In genomic region chr1:198936371-198937083, GRCh38 we compare ENCODE assay signal across 8 cellular contexts.
DNase-seq lines count a peak whose midpoint lies in the region; ATAC-seq, FAIRE-seq and TF ChIP-seq lines count a peak whose summit lies in the region.

No MANE protein-coding gene starts in this region.

- TF ChIP-seq EP300 in stomach (IDR thresholded peaks at IDR 0.05) = no peak

- peaks cover 27% of the 10 kb centered on the region for H3K4me1 ChIP-seq in DND-41 (ENCODE audit: insufficient read depth, low read length)
- peaks cover 4 to 9% of the 10 kb centered on the region in 2 donors for H3K4me1 ChIP-seq in kidney (ENCODE audit: control insufficient read depth in 1 of 2, insufficient read depth in 1 of 2, low read depth in 1 of 2, low read length in 2 of 2)
- peaks cover 0 to 33% (median 15%) of the 10 kb centered on the region in 4 donors for H3K4me1 ChIP-seq in stomach

- 0 out of 2 replicates have a peak, but pooled peaks cover 5% of the 10 kb centered on the region for H4K20me1 ChIP-seq in DND-41 (ENCODE audit: insufficient read depth, low read length)

- intact Hi-C loops in kidney (cut with DNase I) = no loop called here
- intact Hi-C loops in stomach (cut with DNase I; ENCODE audit: low total_unique reads) = no loop called here

- peak overlapping the region; percentile 68 for H3K9ac ChIP-seq in DND-41 (ENCODE audit: low read depth, low read length)
- H3K9ac ChIP-seq in kidney (ENCODE audit: low read length in 2 of 2) = peak overlapping the region; percentile 14 to 57

- H3K27ac ChIP-seq in DND-41 (ENCODE audit: low read length) = peak overlapping the region; percentile 92
- H3K27ac ChIP-seq in angular gyrus (ENCODE audit: low read depth, low read length) = peak overlapping the region; percentile 60
- H3K27ac ChIP-seq in kidney (ENCODE audit: low read depth in 2 of 2, low read length in 2 of 2) = peak overlapping the region in 1 of 2 donors; percentile 59
- peak overlapping the region in 4 of 5 donors; percentile 45 to 81 (median 70) for H3K27ac ChIP-seq in stomach

- 7 to 17% (median 11%) methylated on average over 6 of the region's 6 CpGs for WGBS in stomach, 5 donors

- H3K79me2 ChIP-seq in DND-41 (ENCODE audit: insufficient read depth, low read length) = peaks cover 100% of the 10 kb centered on the region

- no peak for TF ChIP-seq CTCF in DND-41 (IDR thresholded peaks at IDR 0.05; ENCODE audit: borderline replicate concordance, extremely low read depth, low read length, poor library complexity, severe bottlenecking)
- TF ChIP-seq CTCF in kidney (IDR thresholded peaks at IDR 0.05; ENCODE audit: borderline replicate concordance, extremely low read depth, insufficient read depth) = no peak
- TF ChIP-seq CTCF in stomach (IDR thresholded peaks at IDR 0.05) = no peak

- H3K9me3 ChIP-seq in DND-41 (ENCODE audit: insufficient read depth, low read length, severe bottlenecking) (no peaks in the 10 kb centered on the region), kidney (ENCODE audit: control insufficient read depth in 1 of 2, low read length in 2 of 2) (no peaks in the 10 kb centered on the region), stomach (no peaks in the 10 kb centered on the region)

- peak overlapping the region; percentile 63 to 89 for H3K4me3 ChIP-seq in DND-41 (ENCODE audit: low read depth in 1 of 2, low read length in 2 of 2)
- H3K4me3 ChIP-seq in kidney (ENCODE audit: low read length in 2 of 2) = peak overlapping the region; percentile 78 to 92
- H3K4me3 ChIP-seq in stomach = peak overlapping the region; percentile 37 to 47 (median 40)

- peak overlapping the region; percentile 62 for H3K4me2 ChIP-seq in DND-41 (ENCODE audit: insufficient read depth, low read length)

- ATAC-seq in DND-41 (ENCODE audit: insufficient read depth, low read depth) (no peak), GM19351 (IDR thresholded peaks at IDR 0.05; ENCODE audit: unreplicated experiment) (no peak), GM18520 (IDR thresholded peaks at IDR 0.05; ENCODE audit: unreplicated experiment) (no peak)

- TF ChIP-seq POLR2A in stomach (IDR thresholded peaks at IDR 0.05) = no peak

- peak; percentile 45 for DNase-seq in DND-41
- DNase-seq in LoVo (ENCODE audit: low spot score) = peak; percentile 40
- DNase-seq in kidney = no peak
- no peak for DNase-seq in stomach
- no peak for DNase-seq in NCI-H774 (lab: John Stamatoyannopoulos, UW)

- H3K27me3 ChIP-seq in DND-41 (ENCODE audit: insufficient read depth, low read length, poor library complexity) (no peaks in the 10 kb centered on the region), stomach (no peaks in the 10 kb centered on the region)

- no peak for FAIRE-seq in kidney (lab: Jason Lieb, UNC)

- H2AFZ ChIP-seq in DND-41 (ENCODE audit: low read depth, low read length) = no peak overlapping the region

- H3K36me3 ChIP-seq in DND-41 (ENCODE audit: insufficient read depth, low read length) (peaks cover 42% of the 10 kb centered on the region), kidney (ENCODE audit: control insufficient read depth in 1 of 2, insufficient read depth in 2 of 2, low read length in 2 of 2) (no peaks in the 10 kb centered on the region), stomach (no peaks in the 10 kb centered on the region)

Comparison
In these comparisons a context has a peak if more than half of its experiments do, and no peak if none do; other contexts are left out.
1. DNase-seq: peak in DND-41 (single experiment) and LoVo (single experiment); none in kidney (single experiment), stomach (single experiment) and NCI-H774 (single experiment).
2. Peak in every context shown above with its lines, with median percentiles within 50 percentile points of each other: H3K4me3 ChIP-seq.